In the genomic region with DNA sequence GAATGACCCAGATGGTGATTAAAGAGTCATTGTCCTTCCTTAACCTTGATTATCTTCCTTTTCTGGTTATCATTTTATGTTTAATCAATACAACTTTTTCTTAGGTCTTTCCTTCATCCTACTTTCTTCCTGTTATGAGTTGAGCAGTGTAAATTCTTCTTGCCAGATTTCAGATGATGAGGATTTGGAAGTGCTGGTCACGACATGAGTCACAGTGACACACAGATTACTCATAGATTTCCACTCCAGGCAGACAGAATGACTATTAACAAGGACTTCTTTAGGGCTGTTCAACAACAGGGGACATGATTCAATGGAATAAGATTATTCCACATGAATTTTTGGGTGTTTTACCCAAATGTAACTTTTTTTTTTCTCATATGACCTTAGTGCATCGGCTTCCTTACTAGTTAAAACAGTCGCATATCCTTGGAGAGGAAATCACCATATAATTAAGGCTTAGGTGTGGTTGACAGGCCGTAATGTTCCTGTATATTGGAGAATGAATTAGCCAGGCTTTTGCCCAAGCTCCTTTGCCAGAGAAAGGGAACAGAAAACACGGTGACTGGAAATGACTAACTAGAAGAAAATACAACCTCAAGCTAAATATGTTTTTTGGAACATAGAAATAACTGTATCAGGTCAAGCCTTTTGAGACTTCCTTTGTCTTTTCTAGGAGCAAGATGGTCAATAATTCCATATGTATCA, we compare ENCODE assay signal across 12 cellular contexts. TPM values are rescaled to one million over a fixed set of nuclear protein-coding genes. Genes with fewer than 3 reads are reported as not detected.
DNase-seq lines count a peak whose midpoint lies in the region; ATAC-seq and TF ChIP-seq lines count a peak whose summit lies in the region.
"Had no signal": no experiment of that assay in that cellular context is flagged by ENCODE, and none has a peak within 500 bp of the region (broad histone marks: within the 10 kb centered on the region; RNA-seq: fewer than 3 reads in every experiment).

No MANE protein-coding gene starts in this region.

- no peak for TF ChIP-seq CTCF in SK-N-SH (IDR thresholded peaks at IDR 0.05)
- TF ChIP-seq CTCF in foreskin keratinocyte (conservative IDR thresholded peaks at IDR 0.05): no peak
- no peak for TF ChIP-seq CTCF in neural progenitor cell (IDR thresholded peaks at IDR 0.05)

- H3K9ac ChIP-seq in SK-N-SH (peak overlapping the region; percentile 66), skeletal muscle satellite cell (ENCODE audit: low read depth, low read length) (peak overlapping the region; percentile 76), neural progenitor cell (no peak overlapping the region)

- H3K4me1 Mint-ChIP-seq in neural progenitor cell: peaks cover 6% of the 10 kb centered on the region

- ATAC-seq in foreskin keratinocyte: peak; percentile 99

- peaks cover 88% of the 10 kb centered on the region for H3K79me2 ChIP-seq in SK-N-SH (ENCODE audit: insufficient read depth)
- H3K79me2 ChIP-seq in neural progenitor cell (ENCODE audit: low read depth): no peaks in the 10 kb centered on the region

- H3K4me2 ChIP-seq in SK-N-SH: peak overlapping the region; percentile 44
- H3K4me2 ChIP-seq in skeletal muscle satellite cell (ENCODE audit: low read length): peak overlapping the region; percentile 70
- no peak overlapping the region for H3K4me2 ChIP-seq in neural progenitor cell

- no peak for TF ChIP-seq RAD21 in SK-N-SH (IDR thresholded peaks at IDR 0.05; ENCODE audit: low read length)

- H4K20me1 ChIP-seq in SK-N-SH (ENCODE audit: insufficient read depth) (no peaks in the 10 kb centered on the region), neural progenitor cell (ENCODE audit: low read depth) (no peaks in the 10 kb centered on the region)

- POLR2A ChIA-PET in SK-N-SH (lab: Yijun Ruan, JAX): no interaction called here

- H3F3A ChIP-seq in SK-N-SH (replicated peaks; ENCODE audit: insufficient read depth) (peaks cover 95% of the 10 kb centered on the region), neural progenitor cell (ENCODE audit: low read depth) (no peaks in the 10 kb centered on the region)

- H3K27ac ChIP-seq in SK-N-SH (ENCODE audit: low read depth in 2 of 2, low read length in 1 of 2) (peak overlapping the region; percentile 88 to 99), foreskin keratinocyte (peak overlapping the region; percentile 20), neural progenitor cell (no peak overlapping the region)

- H3K36me3 ChIP-seq in SK-N-SH (replicated peaks in 1 of 2; ENCODE audit: control insufficient read depth in 1 of 2, insufficient read depth in 2 of 2, low read length in 1 of 2): peaks cover 28 to 42% of the 10 kb centered on the region in 2 experiments
- H3K36me3 ChIP-seq in skeletal muscle satellite cell (ENCODE audit: insufficient read depth, low read length): no peaks in the 10 kb centered on the region
- no peaks in the 10 kb centered on the region for H3K36me3 ChIP-seq in neural progenitor cell

- peak; percentile 62 to 98 for TF ChIP-seq EP300 in SK-N-SH (IDR thresholded peaks at IDR 0.05; ENCODE audit: borderline replicate concordance in 1 of 2, low read depth in 1 of 2, low read length in 1 of 2)

- H3K36me3 Mint-ChIP-seq in neural progenitor cell: peaks cover 2% of the 10 kb centered on the region

- CTCF ChIA-PET in SK-N-SH (lab: Yijun Ruan, JAX): no interaction called here

- no peaks in the 10 kb centered on the region for H3K27me3 Mint-ChIP-seq in neural progenitor cell (ENCODE audit: insufficient read depth, low read depth)

- DNase-seq in H4 (ENCODE audit: low spot score) (peak; percentile 78), SK-N-SH (no peak), foreskin keratinocyte (peak; percentile 85 to 94), NOMO-1 treated with DMSO at 0.1 percent for 48 hours (lab: John Stamatoyannopoulos, UW; ENCODE audit: unreplicated experiment) (no peak), NCI-H1105 (lab: John Stamatoyannopoulos, UW) (no peak), NK-92 (lab: John Stamatoyannopoulos, UW; ENCODE audit: unreplicated experiment) (no peak), neural progenitor cell (ENCODE audit: low spot score) (no peak)
- DNase-seq: central memory CD4-positive, alpha-beta T cell; stimulated activated naive CD4-positive, alpha-beta T cell treated with Interleukin-2 at 50 U/mL for 16 hours; T-helper 1 cell had no signal

- WGBS in SK-N-SH (ENCODE audit: low lambda C conversion rate): 5% methylated on average over 5 of the region's 5 CpGs

- H3K4me3 Mint-ChIP-seq in neural progenitor cell: no peak overlapping the region
- H3K4me3 Mint-ChIP-seq: nephron had no signal

- H3K4me1 ChIP-seq in SK-N-SH (ENCODE audit: control insufficient read depth in 1 of 2, insufficient read depth in 2 of 2, low read depth in 1 of 2, low read length in 1 of 2): peaks cover 6 to 70% of the 10 kb centered on the region in 2 experiments
- peaks cover 17% of the 10 kb centered on the region for H3K4me1 ChIP-seq in foreskin keratinocyte
- peaks cover 74% of the 10 kb centered on the region for H3K4me1 ChIP-seq in skeletal muscle satellite cell (ENCODE audit: control insufficient read depth, insufficient read depth, low read length)
- H3K4me1 ChIP-seq in neural progenitor cell: no peaks in the 10 kb centered on the region

- no peak overlapping the region for H3K27ac Mint-ChIP-seq in neural progenitor cell

- H3K4me3 ChIP-seq in SK-N-SH (ENCODE audit: low read depth in 2 of 2, low read length in 1 of 2) (no peak overlapping the region), skeletal muscle satellite cell (ENCODE audit: low read length) (peak overlapping the region; percentile 41), neural progenitor cell (no peak overlapping the region)

- no peaks in the 10 kb centered on the region for H3K9me3 ChIP-seq in SK-N-SH
- no peaks in the 10 kb centered on the region for H3K9me3 ChIP-seq in skeletal muscle satellite cell (replicated peaks; ENCODE audit: low read length)
- no peaks in the 10 kb centered on the region for H3K9me3 ChIP-seq in neural progenitor cell (ENCODE audit: low read depth)

- H2AFZ ChIP-seq in SK-N-SH (ENCODE audit: low read depth): no peak overlapping the region
- no peak overlapping the region for H2AFZ ChIP-seq in neural progenitor cell (replicated peaks)

- no peaks in the 10 kb centered on the region for H3K9me2 ChIP-seq in SK-N-SH

- H3K9me3 Mint-ChIP-seq in neural progenitor cell: peaks cover 6% of the 10 kb centered on the region
- H3K9me3 Mint-ChIP-seq: nephron had no signal

- H3K27me3 ChIP-seq in SK-N-SH (ENCODE audit: insufficient read depth) (no peaks in the 10 kb centered on the region), foreskin keratinocyte (no peaks in the 10 kb centered on the region), skeletal muscle satellite cell (ENCODE audit: control insufficient read depth, insufficient read depth, low read length) (no peaks in the 10 kb centered on the region), neural progenitor cell (no peaks in the 10 kb centered on the region)

TF ChIP-seq in SK-N-SH, 30 proteins besides CTCF, POLR2A, EP300 and RAD21 (continues in another document):
- TF ChIP-seq GABPA (IDR thresholded peaks at IDR 0.05; ENCODE audit: low read depth) (peak; percentile 33; the same call in 1 of the 2 replicates), TEAD4 (IDR thresholded peaks at IDR 0.05; ENCODE audit: borderline replicate concordance, insufficient read depth) (peak; percentile 65; the same call in 1 of the 2 replicates), TCF12 (IDR thresholded peaks at IDR 0.05) (peak; percentile 94), SIN3A (IDR thresholded peaks at IDR 0.05; ENCODE audit: borderline replicate concordance, low read depth, low read length) (0 out of 2 replicates have a peak, but pooled peaks have one; percentile 31), FOSL2 (IDR thresholded peaks at IDR 0.05; ENCODE audit: borderline replicate concordance, low read depth) (peak; percentile 100), RCOR1 (IDR thresholded peaks at IDR 0.05; ENCODE audit: low read length) (no peak), RXRA (IDR thresholded peaks at IDR 0.05; ENCODE audit: borderline replicate concordance, low read depth) (peak; percentile 80; the same call in 1 of the 2 replicates), JUND (IDR thresholded peaks at IDR 0.05) (peak; percentile 99), ELF1 (IDR thresholded peaks at IDR 0.05) (peak; percentile 41; the same call in 1 of the 2 replicates)
- TF ChIP-seq, protein P1, sequence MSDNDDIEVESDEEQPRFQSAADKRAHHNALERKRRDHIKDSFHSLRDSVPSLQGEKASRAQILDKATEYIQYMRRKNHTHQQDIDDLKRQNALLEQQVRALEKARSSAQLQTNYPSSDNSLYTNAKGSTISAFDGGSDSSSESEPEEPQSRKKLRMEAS (IDR thresholded peaks at IDR 0.05; ENCODE audit: low read depth): no peak; the same call in 1 of the 2 replicates
- TF ChIP-seq, protein P2, sequence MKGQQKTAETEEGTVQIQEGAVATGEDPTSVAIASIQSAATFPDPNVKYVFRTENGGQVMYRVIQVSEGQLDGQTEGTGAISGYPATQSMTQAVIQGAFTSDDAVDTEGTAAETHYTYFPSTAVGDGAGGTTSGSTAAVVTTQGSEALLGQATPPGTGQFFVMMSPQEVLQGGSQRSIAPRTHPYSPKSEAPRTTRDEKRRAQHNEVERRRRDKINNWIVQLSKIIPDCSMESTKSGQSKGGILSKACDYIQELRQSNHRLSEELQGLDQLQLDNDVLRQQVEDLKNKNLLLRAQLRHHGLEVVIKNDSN (IDR thresholded peaks at IDR 0.05; ENCODE audit: borderline replicate concordance, low read depth): no peak
- TF ChIP-seq, protein P3, sequence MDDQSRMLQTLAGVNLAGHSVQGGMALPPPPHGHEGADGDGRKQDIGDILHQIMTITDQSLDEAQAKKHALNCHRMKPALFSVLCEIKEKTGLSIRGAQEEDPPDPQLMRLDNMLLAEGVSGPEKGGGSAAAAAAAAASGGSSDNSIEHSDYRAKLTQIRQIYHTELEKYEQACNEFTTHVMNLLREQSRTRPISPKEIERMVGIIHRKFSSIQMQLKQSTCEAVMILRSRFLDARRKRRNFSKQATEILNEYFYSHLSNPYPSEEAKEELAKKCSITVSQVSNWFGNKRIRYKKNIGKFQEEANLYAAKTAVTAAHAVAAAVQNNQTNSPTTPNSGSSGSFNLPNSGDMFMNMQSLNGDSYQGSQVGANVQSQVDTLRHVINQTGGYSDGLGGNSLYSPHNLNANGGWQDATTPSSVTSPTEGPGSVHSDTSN (IDR thresholded peaks at IDR 0.05): peak; percentile 89

RNA-seq across cellular contexts. Expression of a gene that starts 44.2 kb away (rescaled TPM):
- total RNA-seq in H4 (2014; rRNA removed; shearing (Covaris generic)): 0.10 TPM in 1 of 2 replicates, not detected in the other
- polyA plus RNA-seq in SK-N-SH (2012; rRNA removed) (356 and 431 TPM in 2 replicates), foreskin keratinocyte (not detected in 2 replicates)
- polyA plus RNA-seq in SK-N-SH (2012; cell fraction: cytosol; rRNA removed): 352 and 421 TPM in 2 replicates
- 197 and 345 TPM in 2 replicates for polyA plus RNA-seq in SK-N-SH (2012; cell fraction: nucleus; rRNA removed)
- total RNA-seq in foreskin keratinocyte (0.04 TPM in 1 of 2 replicates, not detected in the other), neural progenitor cell (ENCODE audit: low replicate concordance) (0.09 and 0.19 TPM in 2 replicates)
- total RNA-seq in skeletal muscle satellite cell (2012; rRNA removed): 228 and 249 TPM in 2 replicates

Comparison
In these comparisons a context has a peak if more than half of its experiments do, and no peak if none do; other contexts are left out.
1. DNase-seq: peak in H4 (single experiment) and foreskin keratinocyte (2 of 2); none in SK-N-SH (single experiment), NOMO-1 treated with DMSO at 0.1 percent for 48 hours (single experiment), NCI-H1105 (single experiment), NK-92 (single experiment) and neural progenitor cell (single experiment).